1 cellular context compared by ENCODE assay signal in genomic region chr17:10666921-10667320, GRCh38.
TF ChIP-seq lines count a peak whose summit lies in the region.

No MANE protein-coding gene starts in this region.

TF ChIP-seq in IMR-90, 13 proteins besides CTCF, POLR2A, EP300 and RAD21:
- no peak for TF ChIP-seq ELK1 (IDR thresholded peaks at IDR 0.05; ENCODE audit: borderline replicate concordance, low read depth, low read length)
- TF ChIP-seq CEBPB (IDR thresholded peaks at IDR 0.05; ENCODE audit: low read depth, low read length): peak; percentile 77
